ENCODE assay signal across 21 cellular contexts in the genomic region with DNA sequence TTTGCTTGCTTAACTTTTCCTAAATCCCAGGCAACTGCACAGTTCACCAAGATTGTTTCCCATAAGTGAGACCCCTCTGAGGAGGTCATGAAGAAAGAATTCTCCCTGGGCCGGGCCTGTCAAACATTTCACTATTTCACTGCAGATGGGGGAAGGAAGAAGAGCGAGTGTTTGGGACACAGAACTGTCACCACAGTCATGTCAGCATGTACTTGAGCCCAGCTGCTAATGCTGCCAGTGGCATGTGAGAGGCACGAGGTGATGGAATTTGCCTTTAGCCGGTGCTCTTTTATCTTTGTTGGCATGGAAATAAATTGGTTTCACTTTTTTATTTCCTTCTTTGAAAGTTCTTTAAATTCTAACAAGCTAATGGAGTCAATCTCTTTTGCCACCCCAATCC.
"Had no signal": no experiment of that assay in that cellular context is flagged by ENCODE, and none has a peak within 500 bp of the region (broad histone marks: within the 10 kb centered on the region; RNA-seq: fewer than 3 reads in every experiment).

No MANE protein-coding gene starts in this region.

- DNase-seq: activated CD4-positive, alpha-beta T cell treated with anti-CD3 and anti-CD28 coated beads for 36 hours; activated CD4-positive, alpha-beta T cell treated with anti-CD3 and anti-CD28 coated beads, Interleukin-2, amount 50 U/mL, for 48 hours; activated gamma-delta T cell; adrenal gland; body of pancreas; caudate nucleus; dorsolateral prefrontal cortex; foreskin fibroblast; glutamatergic neuron; hypothalamus; islet precursor cell; mammary epithelial cell; stimulated activated naive B cell treated with anti-CD40 and anti-IgM and Interleukin-4, amounts not matched to agents 10 μg/mL and 1 μg/mL and 100 μg/mL, for 72 hours; tibial artery; uterus had no signal

- H3K27ac ChIP-seq: body of pancreas, dorsolateral prefrontal cortex, prostate gland, uterus had no signal

- H3K4me3 ChIP-seq: adrenal gland, body of pancreas, dorsolateral prefrontal cortex, prostate gland, tibial artery, uterus had no signal

- H3K9me3 ChIP-seq: adrenal gland, body of pancreas, prostate gland, tibial artery, uterus had no signal

- FAIRE-seq: colon, TTC549 had no signal

- H3K36me3 ChIP-seq: adrenal gland, prostate gland, tibial artery, uterus had no signal

- H3K27me3 Mint-ChIP-seq: activated CD4-positive, alpha-beta T cell treated with anti-CD3 and anti-CD28 coated beads for 36 hours; stimulated activated naive B cell treated with anti-CD40 and anti-IgM and Interleukin-4, amounts not matched to agents 10 μg/mL and 1 μg/mL and 100 μg/mL, for 72 hours had no signal

- H3K27me3 ChIP-seq: adrenal gland, body of pancreas, dorsolateral prefrontal cortex, tibial artery, uterus had no signal

- H3K9me3 Mint-ChIP-seq: T-helper 2 cell treated with Interferon-gamma antibody and Interleukin-4, amounts not matched to agents 5 μg/mL and 100 μg/mL, for 36 hours had no signal

- H3K4me1 ChIP-seq: adrenal gland, body of pancreas, prostate gland, uterus had no signal

- H3K36me3 Mint-ChIP-seq: stimulated activated naive B cell treated with anti-CD40 and anti-IgM and Interleukin-4, amounts not matched to agents 10 μg/mL and 1 μg/mL and 100 μg/mL, for 72 hours; WTC11 had no signal

- H3K27ac Mint-ChIP-seq: activated CD4-positive, alpha-beta T cell treated with anti-CD3 and anti-CD28 coated beads for 36 hours; activated naive CD4-positive, alpha-beta T cell treated with anti-CD3 and anti-CD28 coated beads, Interleukin-2, amount 50 U/mL, for 72 hours; stimulated activated naive B cell treated with anti-CD40 and anti-IgM and Interleukin-4, amounts not matched to agents 10 μg/mL and 1 μg/mL and 100 μg/mL, for 72 hours; T-helper 2 cell treated with Interferon-gamma antibody and Interleukin-4, amounts not matched to agents 5 μg/mL and 100 μg/mL, for 36 hours; WTC11 had no signal

- H3K4me3 Mint-ChIP-seq: activated CD4-positive, alpha-beta T cell treated with anti-CD3 and anti-CD28 coated beads for 36 hours; stimulated activated naive B cell treated with anti-CD40 and anti-IgM and Interleukin-4, amounts not matched to agents 10 μg/mL and 1 μg/mL and 100 μg/mL, for 72 hours; T-helper 2 cell treated with Interferon-gamma antibody and Interleukin-4, amounts not matched to agents 5 μg/mL and 100 μg/mL, for 36 hours; WTC11 had no signal
